ENCODE assay signal across 17 cellular contexts in the genomic region with DNA sequence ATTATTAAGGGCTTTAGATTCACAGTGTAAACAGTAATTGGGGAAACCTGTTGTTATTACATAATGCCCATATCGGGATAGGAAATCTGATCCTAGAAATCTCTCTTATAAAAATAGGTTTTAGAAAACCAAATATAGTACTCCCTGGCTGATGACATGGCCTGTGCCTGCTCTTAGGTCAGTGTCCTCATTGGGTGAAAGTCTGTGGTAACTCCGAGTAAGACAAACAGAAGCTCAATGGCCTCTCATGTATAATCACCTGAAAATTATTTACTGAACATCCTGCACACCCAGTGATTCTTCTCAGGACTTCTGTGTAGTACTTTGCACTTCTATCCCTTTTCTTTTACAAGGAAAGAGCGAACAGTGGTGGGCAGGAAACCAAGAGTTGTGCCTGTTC.
"Had no signal": no experiment of that assay in that cellular context is flagged by ENCODE, and none has a peak within 500 bp of the region (broad histone marks: within the 10 kb centered on the region; RNA-seq: fewer than 3 reads in every experiment).

No MANE protein-coding gene starts in this region.

- ATAC-seq: effector memory CD8-positive, alpha-beta T cell; naive thymus-derived CD4-positive, alpha-beta T cell; stimulated activated effector memory CD8-positive, alpha-beta T cell treated with anti-CD3 and anti-CD28 coated beads, Interleukin-12 subunit alpha, Interleukin-12 subunit beta, amount 100 ng/mL, for 72 hours had no signal

- H3K4me1 Mint-ChIP-seq: nephron; stimulated activated effector memory CD8-positive, alpha-beta T cell treated with anti-CD3 and anti-CD28 coated beads, Interleukin-12 subunit alpha, Interleukin-12 subunit beta, amount 100 ng/mL, for 72 hours had no signal

- DNase-seq: cortex of kidney; effector memory CD8-positive, alpha-beta T cell; erythroblast; esophagus squamous epithelium; mesenchymal stem cell; naive thymus-derived CD4-positive, alpha-beta T cell; nucleus accumbens; sigmoid colon; stimulated activated CD4-positive, alpha-beta T cell treated with anti-CD3 and anti-CD28 coated beads, Interleukin-2, amount 100 ng/mL, for 24 hours; stimulated activated CD4-positive, alpha-beta T cell treated with anti-CD3 and anti-CD28 coated beads, Interleukin-4, amount 100 ng/mL, for 24 hours; stimulated activated naive CD4-positive, alpha-beta T cell treated with Interleukin-2 at 50 U/mL for 16 hours; stomach; thyroid gland; trophoblast cell had no signal

- H3K27me3 Mint-ChIP-seq: effector memory CD8-positive, alpha-beta T cell; naive thymus-derived CD4-positive, alpha-beta T cell had no signal

- H3K27ac Mint-ChIP-seq: effector memory CD8-positive, alpha-beta T cell; mesothelial cell of epicardium; nephron; stimulated activated effector memory CD8-positive, alpha-beta T cell treated with anti-CD3 and anti-CD28 coated beads, Interleukin-12 subunit alpha, Interleukin-12 subunit beta, amount 100 ng/mL, for 72 hours had no signal

- H3K4me3 Mint-ChIP-seq: effector memory CD8-positive, alpha-beta T cell; mesothelial cell of epicardium; naive thymus-derived CD4-positive, alpha-beta T cell; nephron; stimulated activated effector memory CD8-positive, alpha-beta T cell treated with anti-CD3 and anti-CD28 coated beads, Interleukin-12 subunit alpha, Interleukin-12 subunit beta, amount 100 ng/mL, for 72 hours had no signal

- H3K9me3 Mint-ChIP-seq: effector memory CD8-positive, alpha-beta T cell; mesothelial cell of epicardium; naive thymus-derived CD4-positive, alpha-beta T cell; nephron; stimulated activated effector memory CD8-positive, alpha-beta T cell treated with anti-CD3 and anti-CD28 coated beads, Interleukin-12 subunit alpha, Interleukin-12 subunit beta, amount 100 ng/mL, for 72 hours had no signal
